Comparison of ENCODE assay signal across 15 cellular contexts in genomic region chr1:167249702-167250101, GRCh38. TPM values are rescaled to one million over a fixed set of nuclear protein-coding genes. Genes with fewer than 3 reads are reported as not detected.
A peak's percentile ranks its signal among the peaks of the same experiment; 100 is the strongest.
DNase-seq lines count a peak whose midpoint lies in the region; ATAC-seq and TF ChIP-seq lines count a peak whose summit lies in the region.
"Had no signal": no experiment of that assay in that cellular context is flagged by ENCODE, and none has a peak within 500 bp of the region (broad histone marks: within the 10 kb centered on the region; RNA-seq: fewer than 3 reads in every experiment).

No MANE protein-coding gene starts in this region.

- intact Hi-C loops in naive thymus-derived CD4-positive, alpha-beta T cell (cut with micrococcal nuclease): no loop called here
- intact Hi-C loops in breast epithelium (cut with DNase I; ENCODE audit: low total_unique reads): no loop called here

- H3K27me3 Mint-ChIP-seq in naive thymus-derived CD4-positive, alpha-beta T cell: no peaks in the 10 kb centered on the region
- H3K27me3 Mint-ChIP-seq: activated naive CD8-positive, alpha-beta T cell; CD4-positive, alpha-beta memory T cell had no signal

- no peaks in the 10 kb centered on the region for H3K27me3 ChIP-seq in naive thymus-derived CD4-positive, alpha-beta T cell (ENCODE audit: control insufficient read depth in 2 of 2, insufficient read depth in 2 of 2, low read length in 2 of 2)
- no peaks in the 10 kb centered on the region for H3K27me3 ChIP-seq in breast epithelium
- H3K27me3 ChIP-seq: neutrophil had no signal

- no peaks in the 10 kb centered on the region for H3K36me3 ChIP-seq in naive thymus-derived CD4-positive, alpha-beta T cell (ENCODE audit: control insufficient read depth in 2 of 3, insufficient read depth in 3 of 3, low read length in 3 of 3)
- no peaks in the 10 kb centered on the region for H3K36me3 ChIP-seq in breast epithelium
- H3K36me3 ChIP-seq: neutrophil had no signal

- POLR2A ChIA-PET in naive thymus-derived CD4-positive, alpha-beta T cell (lab: Charles Lee): no interaction called here

- no peak overlapping the region for H3K27ac Mint-ChIP-seq in naive thymus-derived CD4-positive, alpha-beta T cell
- H3K27ac Mint-ChIP-seq: activated naive CD8-positive, alpha-beta T cell had no signal

- peaks cover 4 to 10% (median 7%) of the 10 kb centered on the region in 5 donors for H3K36me3 Mint-ChIP-seq in naive thymus-derived CD4-positive, alpha-beta T cell

- H3K4me1 ChIP-seq in naive thymus-derived CD4-positive, alpha-beta T cell (ENCODE audit: control insufficient read depth in 2 of 2, insufficient read depth in 2 of 2, low read length in 2 of 2): peaks cover 0 to 6% of the 10 kb centered on the region in 2 donors
- H3K4me1 ChIP-seq in breast epithelium: no peaks in the 10 kb centered on the region

- H3K9me3 ChIP-seq in naive thymus-derived CD4-positive, alpha-beta T cell (ENCODE audit: control insufficient read depth in 2 of 3, low read length in 3 of 3): no peaks in the 10 kb centered on the region
- H3K9me3 ChIP-seq in breast epithelium: no peaks in the 10 kb centered on the region
- H3K9me3 ChIP-seq: neutrophil had no signal

- no peak overlapping the region for H3K4me3 ChIP-seq in naive thymus-derived CD4-positive, alpha-beta T cell (ENCODE audit: low read length)
- H3K4me3 ChIP-seq in breast epithelium: no peak overlapping the region
- H3K4me3 ChIP-seq: skin epidermis had no signal

- CTCF ChIA-PET in naive thymus-derived CD4-positive, alpha-beta T cell (lab: Charles Lee): no interaction called here

- H3K4me1 Mint-ChIP-seq in naive thymus-derived CD4-positive, alpha-beta T cell: peaks cover 12 to 40% (median 29%) of the 10 kb centered on the region in 7 donors

- ATAC-seq in GM19351 (IDR thresholded peaks at IDR 0.05; ENCODE audit: unreplicated experiment): peak; percentile 64
- ATAC-seq in HG03442 (IDR thresholded peaks at IDR 0.05; ENCODE audit: unreplicated experiment): peak; percentile 67
- peak; percentile 38 for ATAC-seq in naive thymus-derived CD4-positive, alpha-beta T cell

- H3K4me3 Mint-ChIP-seq in naive thymus-derived CD4-positive, alpha-beta T cell: no peak overlapping the region
- H3K4me3 Mint-ChIP-seq: activated naive CD8-positive, alpha-beta T cell; CD4-positive, alpha-beta memory T cell had no signal

- H3K27ac ChIP-seq in naive thymus-derived CD4-positive, alpha-beta T cell (ENCODE audit: low read depth, low read length): no peak overlapping the region
- H3K27ac ChIP-seq in breast epithelium: no peak overlapping the region
- H3K27ac ChIP-seq: neutrophil, skin epidermis had no signal

- no peak for TF ChIP-seq POLR2A in breast epithelium (IDR thresholded peaks at IDR 0.05)

- H3K9me3 Mint-ChIP-seq in naive thymus-derived CD4-positive, alpha-beta T cell: no peaks in the 10 kb centered on the region
- H3K9me3 Mint-ChIP-seq: CD4-positive, alpha-beta memory T cell had no signal

- peak; percentile 6 for DNase-seq in NK-92 treated with Interleukin-12 subunit alpha and Interleukin-12 subunit beta, amount 100 ng/mL, for 24 hours (lab: John Stamatoyannopoulos, UW)
- DNase-seq in NK-92 (lab: John Stamatoyannopoulos, UW; ENCODE audit: unreplicated experiment) (no peak), breast epithelium (ENCODE audit: low spot score in 2 of 2) (no peak), NCI-H82 (lab: John Stamatoyannopoulos, UW) (no peak), amniotic stem cell (lab: John Stamatoyannopoulos, UW) (no peak)
- no peak for DNase-seq in naive thymus-derived CD4-positive, alpha-beta T cell
- DNase-seq: 8988T; activated CD4-positive, alpha-beta T cell treated with anti-CD3 and anti-CD28 coated beads, Interleukin-2, amount 50 U/mL, for 4 hours; CD4-positive, alpha-beta memory T cell; hippocampal formation had no signal

- no peak for TF ChIP-seq CTCF in breast epithelium (IDR thresholded peaks at IDR 0.05)

RNA-seq across cellular contexts. Expression of gene POU2F1, which starts 29.0 kb away (rescaled TPM):
- 10 to 100 TPM; 20.6 to 36.6 (median 23.3) TPM for total RNA-seq in naive thymus-derived CD4-positive, alpha-beta T cell
- polyA plus RNA-seq in naive thymus-derived CD4-positive, alpha-beta T cell: 10 to 100 TPM in 1 of 2 donors, 1 to 10 TPM in 1; 9.1 to 13.4 TPM
- total RNA-seq in breast epithelium: 10 to 100 TPM; 20.0 to 29.0 (median 21.0) TPM
